21 cellular contexts compared by ENCODE assay signal in genomic region chr4:85870298-85871083, GRCh38.
DNase-seq lines count a peak whose midpoint lies in the region; ATAC-seq and TF ChIP-seq lines count a peak whose summit lies in the region.
"Had no signal": no experiment of that assay in that cellular context is flagged by ENCODE, and none has a peak within 500 bp of the region (broad histone marks: within the 10 kb centered on the region; RNA-seq: fewer than 3 reads in every experiment).

No MANE protein-coding gene starts in this region.

- TF ChIP-seq CTCF in 22Rv1 (IDR thresholded peaks at IDR 0.05) (no peak), VCaP (conservative IDR thresholded peaks at IDR 0.05) (no peak), sigmoid colon (IDR thresholded peaks at IDR 0.05) (no peak), foreskin keratinocyte (conservative IDR thresholded peaks at IDR 0.05) (no peak)

- peak; percentile 73 for ATAC-seq in left colon
- ATAC-seq in GM21786 (IDR thresholded peaks at IDR 0.05; ENCODE audit: unreplicated experiment): no peak
- ATAC-seq in foreskin keratinocyte: no peak
- ATAC-seq: CD8-positive, alpha-beta T cell; GM23338; Right ventricle myocardium inferior had no signal

- H3K9me3 ChIP-seq in sigmoid colon: no peaks in the 10 kb centered on the region
- H3K9me3 ChIP-seq: BLaER1 treated with 17β-estradiol and CSF1 and Interleukin-3, amounts not matched to agents 10 nM and 100 nM; HAP-1 had no signal

- TF ChIP-seq EP300 in sigmoid colon (IDR thresholded peaks at IDR 0.05): no peak

- no peak for TF ChIP-seq POLR2A in sigmoid colon (IDR thresholded peaks at IDR 0.05)

- no peak for DNase-seq in left colon
- DNase-seq in renal cortical epithelial cell (ENCODE audit: low read depth): peak; percentile 30
- no peak for DNase-seq in NCI-H1417 treated with DMSO at 0.1 percent for 48 hours (lab: John Stamatoyannopoulos, UW)
- DNase-seq in sigmoid colon: no peak
- no peak for DNase-seq in foreskin keratinocyte
- DNase-seq: 8988T; CD8-positive, alpha-beta T cell; IMR-90; NCI-H1092 treated with DMSO at 0.1 percent for 48 hours; NCI-H2029 treated with DMSO at 0.1 percent for 48 hours; NCI-H2171; NCI-H446; NCI-H526 had no signal

- H3K4me3 ChIP-seq in sigmoid colon: no peak overlapping the region
- H3K4me3 ChIP-seq: BLaER1 treated with 17β-estradiol and CSF1 and Interleukin-3, amounts not matched to agents 10 nM and 100 nM; GM23338; HAP-1 had no signal

- no peaks in the 10 kb centered on the region for H3K36me3 ChIP-seq in sigmoid colon
- H3K36me3 ChIP-seq: BLaER1 treated with 17β-estradiol and CSF1 and Interleukin-3, amounts not matched to agents 10 nM and 100 nM; HAP-1 had no signal

- WGBS in sigmoid colon, 2 donors: 18 to 79% methylated on average over 2 of the region's 2 CpGs

- peak overlapping the region; percentile 55 for H3K27ac ChIP-seq in 22Rv1
- peak overlapping the region; percentile 45 for H3K27ac ChIP-seq in VCaP
- no peak overlapping the region for H3K27ac ChIP-seq in sigmoid colon
- H3K27ac ChIP-seq in foreskin keratinocyte: no peak overlapping the region
- H3K27ac ChIP-seq: BLaER1 treated with 17β-estradiol and CSF1 and Interleukin-3, amounts not matched to agents 10 nM and 100 nM; KMS-11 had no signal

- H3K4me1 ChIP-seq in sigmoid colon (peaks cover 0 to 15% (median 3%) of the 10 kb centered on the region in 4 donors), foreskin keratinocyte (no peaks in the 10 kb centered on the region)
- H3K4me1 ChIP-seq: BLaER1 treated with 17β-estradiol and CSF1 and Interleukin-3, amounts not matched to agents 10 nM and 100 nM; HAP-1 had no signal

- H3K27me3 ChIP-seq in sigmoid colon (no peaks in the 10 kb centered on the region), foreskin keratinocyte (no peaks in the 10 kb centered on the region)
- H3K27me3 ChIP-seq: BLaER1 treated with 17β-estradiol and CSF1 and Interleukin-3, amounts not matched to agents 10 nM and 100 nM had no signal

- intact Hi-C loops in left colon (cut with DNase I, micrococcal nuclease) (no loop called here), sigmoid colon (cut with DNase I) (loop anchor here (2.0 kb wide), 1 partner anchor 64 kb away; no protein-coding TSS in a partner anchor)

Comparison
In these comparisons a context has a peak if more than half of its experiments do, and no peak if none do; other contexts are left out.
1. H3K27ac ChIP-seq: peak in 22Rv1 (single experiment) and VCaP (single experiment); none in sigmoid colon (0 of 4) and foreskin keratinocyte (single experiment).